In genomic region chr4:57910151-57910550, GRCh38 we compare ENCODE assay signal across 34 cellular contexts.
"Had no signal": no experiment of that assay in that cellular context is flagged by ENCODE, and none has a peak within 500 bp of the region (broad histone marks: within the 10 kb centered on the region; RNA-seq: fewer than 3 reads in every experiment).

No MANE protein-coding gene starts in this region.

- DNase-seq: Karpas-422, Kasumi-1, MG63, MM.1S, MV-4-11, NCI-H1048, NCI-H1092, NCI-H1092 treated with DMSO at 0.1 percent for 48 hours, NCI-H1105, NCI-H1105 treated with DMSO at 0.1 percent for 48 hours, NCI-H1417, NCI-H1417 treated with DMSO at 0.1 percent for 48 hours, NCI-H1436, NCI-H1436 treated with DMSO at 0.1 percent for 48 hours, NCI-H146, NCI-H1694, NCI-H1694 treated with DMSO at 0.1 percent for 48 hours, NCI-H187, NCI-H187 treated with DMSO at 0.1 percent for 48 hours, NCI-H1930, NCI-H2029, NCI-H2029 treated with DMSO at 0.1 percent for 48 hours, NCI-H2081, NCI-H2081 treated with DMSO at 0.1 percent for 48 hours, NCI-H2107, NCI-H2171, NCI-H2171 treated with DMSO at 0.1 percent for 48 hours, NCI-H2227 treated with DMSO at 0.1 percent for 48 hours, NCI-H226, NCI-H345, NCI-H446, NCI-H446 treated with DMSO at 0.1 percent for 48 hours, NCI-H510A had no signal

- H3K4me3 ChIP-seq: MG63 had no signal

- H3K27me3 ChIP-seq: MG63 had no signal

- H3K4me2 ChIP-seq: KMS-11 had no signal

- H3K27ac ChIP-seq: KMS-11 had no signal

- H3K9me3 ChIP-seq: MG63 had no signal

- H3K9ac ChIP-seq: KMS-11 had no signal

- H3K36me3 ChIP-seq: MG63 had no signal
